In the genomic region with DNA sequence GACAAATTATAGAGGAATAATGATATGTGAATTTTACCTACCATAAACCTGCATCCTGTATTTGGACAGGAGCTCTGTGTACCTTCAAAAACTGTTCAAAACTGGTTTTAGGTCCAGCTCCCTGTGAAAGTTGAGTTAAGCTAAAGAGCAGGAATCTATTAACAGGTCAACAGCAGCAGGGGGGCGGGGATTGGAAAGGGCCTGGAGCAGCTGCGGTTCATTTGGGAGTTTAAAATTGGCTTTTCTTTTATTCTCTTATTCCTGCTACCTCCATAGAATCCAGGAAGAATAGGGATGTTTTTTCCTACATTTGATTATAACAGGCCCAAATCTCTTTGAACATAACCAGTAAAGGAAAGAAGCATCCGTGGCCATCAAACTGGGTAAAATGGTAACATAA, we compare ENCODE assay signal across 10 cellular contexts. TPM values are rescaled to one million over a fixed set of nuclear protein-coding genes. Genes with fewer than 3 reads are reported as not detected.
DNase-seq lines count a peak whose midpoint lies in the region; ATAC-seq, FAIRE-seq and TF ChIP-seq lines count a peak whose summit lies in the region.
"Had no signal": no experiment of that assay in that cellular context is flagged by ENCODE, and none has a peak within 500 bp of the region (broad histone marks: within the 10 kb centered on the region; RNA-seq: fewer than 3 reads in every experiment).

No MANE protein-coding gene starts in this region.

- no peak overlapping the region for H3K9ac ChIP-seq in mesendoderm (ENCODE audit: low read length)

- no peak for FAIRE-seq in urothelium cell line (lab: Jason Lieb, UNC)

- H2BK120ac ChIP-seq in mesendoderm (ENCODE audit: low read depth, low read length) = peak overlapping the region; percentile 73

- H2BK5ac ChIP-seq in mesendoderm (ENCODE audit: low read length) = peak overlapping the region; percentile 58

- H3K27me3 ChIP-seq in heart left ventricle = no peaks in the 10 kb centered on the region
- H3K27me3 ChIP-seq in mesendoderm (ENCODE audit: insufficient read depth, low read length, poor library complexity) = no peaks in the 10 kb centered on the region

- peaks cover 0 to 13% (median 1%) of the 10 kb centered on the region in 12 donors for H3K4me1 ChIP-seq in heart left ventricle
- H3K4me1 ChIP-seq in mesendoderm (ENCODE audit: control insufficient read depth, low read depth, low read length) = peaks cover 7% of the 10 kb centered on the region

- no peak overlapping the region for H2BK15ac ChIP-seq in mesendoderm (replicated peaks; ENCODE audit: low read depth)

- no peak for TF ChIP-seq POLR2A in heart left ventricle (IDR thresholded peaks at IDR 0.05)

- intact Hi-C loops in heart left ventricle (cut with DNase I) (no loop called here), cardiac septum (cut with DNase I) (no loop called here)

- H3K23ac ChIP-seq in mesendoderm (ENCODE audit: low read length) = no peak overlapping the region

- whole genome bisulfite sequencing in heart left ventricle, 4 donors = 41 to 54% (median 46%) methylated on average over 3 of the region's 3 CpGs
- no CpG with 5 or more reads among the region's 3 CpGs for WGBS in mesendoderm (ENCODE audit: extremely low coverage, insufficient coverage, low lambda C conversion rate)

- peak overlapping the region; percentile 73 for H3K56ac ChIP-seq in mesendoderm (ENCODE audit: low read length)

- H3K79me2 ChIP-seq in mesendoderm (ENCODE audit: control insufficient read depth, insufficient read depth, low read length) = no peaks in the 10 kb centered on the region

- H3K4me3 ChIP-seq in heart left ventricle = peak overlapping the region in 1 of 12 donors; percentile 28
- H3K4me3 ChIP-seq in coronary artery = peak overlapping the region; percentile 47
- no peak overlapping the region for H3K4me3 ChIP-seq in mesendoderm (ENCODE audit: low read length)

- no peak overlapping the region for H3K4ac ChIP-seq in mesendoderm (ENCODE audit: low read depth, low read length)

- peak overlapping the region; percentile 92 for H3K18ac ChIP-seq in mesendoderm (ENCODE audit: low read length)

- H3K36me3 ChIP-seq in heart left ventricle (no peaks in the 10 kb centered on the region), mesendoderm (ENCODE audit: control insufficient read depth, insufficient read depth, low read length) (no peaks in the 10 kb centered on the region)

- no peak overlapping the region for H4K8ac ChIP-seq in mesendoderm (ENCODE audit: low read depth, low read length)

- H3K27ac ChIP-seq in heart left ventricle (peak overlapping the region in 9 of 12 donors; percentile 6 to 79 (median 67)), coronary artery (peak overlapping the region; percentile 46 to 79), mesendoderm (ENCODE audit: low read depth, low read length) (peak overlapping the region; percentile 61)

- no peak overlapping the region for H4K5ac ChIP-seq in mesendoderm (ENCODE audit: low read length)

- TF ChIP-seq CTCF in heart left ventricle (IDR thresholded peaks at IDR 0.05) (no peak), coronary artery (IDR thresholded peaks at IDR 0.05) (no peak)

- no peak overlapping the region for H3K4me2 ChIP-seq in mesendoderm (ENCODE audit: low read length)

- H2AK5ac ChIP-seq in mesendoderm (ENCODE audit: low read length) = no peak overlapping the region

- DNase-seq in heart left ventricle (peak in 1 of 5 donors; percentile 27), cardiac septum (ENCODE audit: low spot score) (no peak), coronary artery (ENCODE audit: low spot score) (no peak), mesendoderm (peak; percentile 56), urothelium cell line (ENCODE audit: low spot score) (peak; percentile 51), DMS153 (lab: John Stamatoyannopoulos, UW) (no peak)
- DNase-seq: activated effector memory CD4-positive, alpha-beta T cell treated with Interleukin-2 at 50 U/mL for 16 hours; DND-41 had no signal

- ATAC-seq in heart left ventricle (peak in 2 of 4 donors; percentile 45 to 56), HG03520 (IDR thresholded peaks at IDR 0.05; ENCODE audit: unreplicated experiment) (no peak), HG03095 (IDR thresholded peaks at IDR 0.05; ENCODE audit: unreplicated experiment) (no peak)

- H3K79me1 ChIP-seq in mesendoderm (ENCODE audit: low read length) = no peaks in the 10 kb centered on the region

- H3K9me3 ChIP-seq in heart left ventricle = peaks cover 0 to 12% (median 6%) of the 10 kb centered on the region in 12 donors

RNA-seq across cellular contexts. Expression of gene SHROOM3, which starts 23.8 kb away (rescaled TPM):
- total RNA-seq in heart left ventricle = 10 to 100 TPM; 11.7 to 38.5 (median 20.3) TPM
- 10 to 100 TPM in 1 of 2 donors, 1 to 10 TPM in 1; 4.6 to 32.4 TPM for polyA plus RNA-seq in heart left ventricle
- total RNA-seq in cardiac septum = 25.0 TPM
- polyA plus RNA-seq in mesendoderm (2013, experiment 1 of 2) = 9.4 TPM
- 10.0 TPM for polyA plus RNA-seq in mesendoderm (2013, experiment 2 of 2)

RNA-seq across cellular contexts. Expression of gene CCDC158, which starts 37.9 kb away (rescaled TPM):
- total RNA-seq in heart left ventricle (under 1 TPM in 7 of 9 donors, not detected in 2; 0.09 to 0.75 (median 0.50) TPM), cardiac septum (0.81 TPM)
- under 1 TPM; 0.01 to 0.23 TPM for polyA plus RNA-seq in heart left ventricle
- polyA plus RNA-seq in mesendoderm (2013, experiment 1 of 2) = not detected
- polyA plus RNA-seq in mesendoderm (2013, experiment 2 of 2) = not detected

Comparison
In these comparisons a context has a peak if more than half of its experiments do, and no peak if none do; other contexts are left out.
1. DNase-seq: peak in mesendoderm (single experiment) and urothelium cell line (single experiment); none in cardiac septum (single experiment), coronary artery (single experiment) and DMS153 (single experiment).
2. Peak in every context shown above with its lines, with median percentiles within 50 percentile points of each other: H3K27ac ChIP-seq.